ENCODE assay signal across 27 cellular contexts in the genomic region with DNA sequence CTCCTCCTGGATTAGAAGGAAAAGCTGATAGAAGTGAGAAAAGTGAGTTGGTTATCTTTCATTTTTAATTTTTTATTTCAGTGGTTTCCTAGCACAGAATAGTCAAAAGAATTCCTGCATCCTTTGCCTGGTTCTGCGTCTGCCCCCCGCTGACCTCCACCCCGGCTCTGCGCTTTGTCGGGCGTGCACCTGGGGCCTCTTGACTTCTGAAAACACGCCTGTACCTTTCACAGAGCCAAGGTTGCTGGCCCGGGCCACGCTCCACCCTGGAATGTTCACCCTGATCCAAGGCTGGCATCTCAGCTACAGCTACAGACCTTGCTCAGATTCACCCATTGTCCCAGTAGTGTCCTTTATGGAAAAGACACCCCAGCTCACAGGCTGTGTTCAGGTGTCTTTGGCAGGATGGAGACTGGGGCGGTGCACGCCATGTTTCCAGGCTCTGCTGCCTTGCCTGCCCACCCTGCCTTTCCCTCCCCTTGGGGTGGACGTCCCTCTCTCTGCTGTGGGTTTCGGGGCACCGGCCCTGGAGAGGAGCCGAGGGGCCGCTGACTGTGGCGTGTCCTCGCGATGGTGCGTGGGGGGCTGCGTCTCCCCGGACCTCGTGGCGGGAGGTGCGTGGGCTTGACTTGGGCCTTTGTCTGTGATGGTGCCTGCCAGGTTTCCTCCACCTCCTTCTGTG. TPM values are rescaled to one million over a fixed set of nuclear protein-coding genes. Genes with fewer than 3 reads are reported as not detected.
DNase-seq lines count a peak whose midpoint lies in the region; ATAC-seq, FAIRE-seq and TF ChIP-seq lines count a peak whose summit lies in the region.
"Had no signal": no experiment of that assay in that cellular context is flagged by ENCODE, and none has a peak within 500 bp of the region (broad histone marks: within the 10 kb centered on the region; RNA-seq: fewer than 3 reads in every experiment).

No MANE protein-coding gene starts in this region.

- H4K20me1 ChIP-seq in GM12878 (ENCODE audit: control insufficient read depth, insufficient read depth): no peaks in the 10 kb centered on the region

- SMC1A ChIA-PET in GM12878 (lab: Charles Lee; ENCODE audit: uncharacterized antibody, unreplicated experiment): no interaction called here

- TF ChIP-seq RAD21 in GM12878 (IDR thresholded peaks at IDR 0.05; ENCODE audit: insufficient read depth, low read depth, low read length): no peak

- H3K4me1 ChIP-seq in left ventricle myocardium inferior (no peaks in the 10 kb centered on the region), GM12878 (ENCODE audit: control insufficient read depth, insufficient read depth, low read length) (no peaks in the 10 kb centered on the region), kidney (ENCODE audit: control insufficient read depth in 1 of 2, insufficient read depth in 1 of 2, low read depth in 1 of 2, low read length in 2 of 2) (no peaks in the 10 kb centered on the region), upper lobe of right lung (no peaks in the 10 kb centered on the region)

- no peak overlapping the region for H3K4me2 ChIP-seq in GM12878 (ENCODE audit: control insufficient read depth, insufficient read depth)
- H3K4me2 ChIP-seq: KMS-11 had no signal

- H3K36me3 ChIP-seq in left ventricle myocardium inferior (peaks cover 88% of the 10 kb centered on the region), GM12878 (ENCODE audit: control insufficient read depth in 2 of 2, insufficient read depth in 2 of 2, low read length in 1 of 2) (peaks cover 12 to 14% of the 10 kb centered on the region in 2 experiments), kidney (ENCODE audit: control insufficient read depth in 1 of 2, insufficient read depth in 2 of 2, low read length in 2 of 2) (peaks cover 8 to 14% of the 10 kb centered on the region in 2 donors), upper lobe of right lung (peaks cover 59% of the 10 kb centered on the region)

- BruUV-seq in GM12878 (replicated peaks; lab: Mats Ljungman, UMichigan): no TSS peak

- in situ Hi-C loops in GM12878 (cut with MboI): no loop called here

- H3K9me3 ChIP-seq in left ventricle myocardium inferior (replicated peaks) (no peaks in the 10 kb centered on the region), GM12878 (replicated peaks; ENCODE audit: control insufficient read depth, insufficient read depth, low read length) (no peaks in the 10 kb centered on the region), kidney (ENCODE audit: control insufficient read depth in 1 of 2, low read length in 2 of 2) (no peaks in the 10 kb centered on the region), upper lobe of right lung (no peaks in the 10 kb centered on the region)

- CTCF ChIA-PET in GM12878 (lab: Yijun Ruan, JAX): interaction anchor here (0.6 kb wide), 1 partner anchor 243 kb away, joined by 3 read pairs; no protein-coding TSS in a partner anchor

- no peak overlapping the region for H3K9ac ChIP-seq in GM12878 (ENCODE audit: control insufficient read depth, insufficient read depth, low read length)
- H3K9ac ChIP-seq in kidney (ENCODE audit: low read length in 2 of 2): no peak overlapping the region
- H3K9ac ChIP-seq: KMS-11 had no signal

- POLR2A ChIA-PET in GM12878 (lab: Charles Lee): no interaction called here

- TF ChIP-seq CTCF in left ventricle myocardium inferior (IDR thresholded peaks at IDR 0.05; ENCODE audit: borderline replicate concordance) (no peak), GM12878 (IDR thresholded peaks at IDR 0.05 in 2 of 3, conservative IDR thresholded peaks at IDR 0.05 in 1 of 3; ENCODE audit: control insufficient read depth in 2 of 3, extremely low read depth in 1 of 3, insufficient read depth in 1 of 3, low read depth in 3 of 3, low read length in 3 of 3) (no peak), kidney (IDR thresholded peaks at IDR 0.05; ENCODE audit: borderline replicate concordance, extremely low read depth, insufficient read depth) (no peak), upper lobe of right lung (IDR thresholded peaks at IDR 0.05) (no peak)

- no peak overlapping the region for H3K27ac ChIP-seq in left ventricle myocardium inferior (replicated peaks)
- no peak overlapping the region for H3K27ac ChIP-seq in GM12878 (ENCODE audit: control insufficient read depth, insufficient read depth)
- no peak overlapping the region for H3K27ac ChIP-seq in kidney (ENCODE audit: low read depth in 2 of 2, low read length in 2 of 2)
- H3K27ac ChIP-seq in upper lobe of right lung: no peak overlapping the region
- H3K27ac ChIP-seq: 22Rv1, KMS-11 had no signal

- intact Hi-C loops in Right ventricle myocardium inferior (cut with DNase I) (no loop called here), left ventricle myocardium inferior (cut with micrococcal nuclease) (no loop called here), GM12878 (cut with micrococcal nuclease; ENCODE audit: unreplicated experiment) (no loop called here), kidney (cut with DNase I) (no loop called here), upper lobe of right lung (cut with DNase I) (no loop called here)

- no peak for TF ChIP-seq EP300 in GM12878 (IDR thresholded peaks at IDR 0.05; ENCODE audit: borderline replicate concordance in 1 of 2, control insufficient read depth in 1 of 2, low read depth in 2 of 2, low read length in 2 of 2)

- DNase-seq in Right ventricle myocardium inferior (ENCODE audit: missing footprints): peak; percentile 35
- no peak for DNase-seq in left ventricle myocardium inferior
- no peak for DNase-seq in GM12878 (ENCODE audit: low read depth, low spot score)
- DNase-seq in kidney: peak; percentile 68
- no peak for DNase-seq in upper lobe of right lung
- DNase-seq in NCI-H1048 (lab: John Stamatoyannopoulos, UW): no peak
- no peak for DNase-seq in NOMO-1 treated with DMSO at 0.1 percent for 48 hours (lab: John Stamatoyannopoulos, UW; ENCODE audit: unreplicated experiment)
- DNase-seq: C1 segment of cervical spinal cord; Calu3; CD8-positive, alpha-beta memory T cell; DMS53; GDM1; HFFc6; NCI-H1105; NCI-H146; NCI-H2029 treated with DMSO at 0.1 percent for 48 hours; NCI-H2171; NCI-H345; NCI-H524 treated with DMSO at 0.1 percent for 48 hours; NCI-H82; OCI-M1; SHP77 had no signal

- H3K27me3 ChIP-seq in left ventricle myocardium inferior (ENCODE audit: low read depth): no peaks in the 10 kb centered on the region
- H3K27me3 ChIP-seq in GM12878 (replicated peaks in 1 of 2; ENCODE audit: control insufficient read depth in 2 of 2, insufficient read depth in 2 of 2, low read length in 1 of 2): no peaks in the 10 kb centered on the region
- H3K27me3 ChIP-seq in upper lobe of right lung: no peaks in the 10 kb centered on the region

- no peak for FAIRE-seq in GM12878 (lab: Jason Lieb, UNC)
- no peak for FAIRE-seq in kidney (lab: Jason Lieb, UNC)
- FAIRE-seq: H54, RCC 7860 had no signal

- 0 out of 2 replicates have a peak, but pooled peaks have one; percentile 22 for TF ChIP-seq POLR2A in GM12878 (IDR thresholded peaks at IDR 0.05; ENCODE audit: low read depth, low read length)

- ATAC-seq in Right ventricle myocardium inferior: no peak
- no peak for ATAC-seq in GM12878
- ATAC-seq in upper lobe of right lung: peak; percentile 13
- no peak for ATAC-seq in HG02763 (IDR thresholded peaks at IDR 0.05; ENCODE audit: unreplicated experiment)

- WGBS in GM12878 (ENCODE audit: insufficient coverage, insufficient replicate concordance, low lambda C conversion rate, missing lambda C conversion rate): 96% methylated on average over 13 of the region's 25 CpGs

- no peaks in the 10 kb centered on the region for H3K79me2 ChIP-seq in GM12878 (ENCODE audit: control insufficient read depth, insufficient read depth, low read length)

- no peak overlapping the region for H2AFZ ChIP-seq in GM12878 (ENCODE audit: control insufficient read depth, low read depth, low read length)

- RAD21 ChIA-PET in GM12878 (lab: Charles Lee; ENCODE audit: unreplicated experiment): no interaction called here

- H3K4me3 ChIP-seq in left ventricle myocardium inferior (no peak overlapping the region), GM12878 (no peak overlapping the region), kidney (ENCODE audit: low read length in 2 of 2) (no peak overlapping the region), upper lobe of right lung (no peak overlapping the region)

TF ChIP-seq in GM12878, 131 proteins besides CTCF, POLR2A, EP300 and RAD21 (continues in another document):
- TF ChIP-seq USF1 (IDR thresholded peaks at IDR 0.05; ENCODE audit: borderline replicate concordance, extremely low read length, insufficient read depth, low read depth, low read length): no peak

RNA-seq across cellular contexts. Expression of gene DIP2A, which starts 40.3 kb away (rescaled TPM):
- total RNA-seq in Right ventricle myocardium inferior: 23.9 TPM
- total RNA-seq in left ventricle myocardium inferior: 25.9 TPM
- 193 and 219 TPM in 2 replicates for total RNA-seq in GM12878 (2013; cell fraction: nucleolus; rRNA removed)
- total RNA-seq in GM12878 (2014; rRNA removed): 10.5 and 11.2 TPM in 2 replicates
- total RNA-seq in GM12878 (2014; rRNA removed; fragmentation: Illumina TruSeq; extraction: Trizol): 9.5 and 10.1 TPM in 2 replicates
- total RNA-seq in GM12878 (2021): 16.8 and 21.1 TPM in 2 replicates
- 9.7 TPM for polyA plus RNA-seq in GM12878 (2011; ENCODE audit: low read depth)
- polyA plus RNA-seq in GM12878 (2011; rRNA removed): 23.3 and 25.5 TPM in 2 replicates
- 15.5 and 21.6 TPM in 2 replicates for polyA plus RNA-seq in GM12878 (2011; cell fraction: cytosol; rRNA removed)
- 108 and 127 TPM in 2 replicates for polyA plus RNA-seq in GM12878 (2011; cell fraction: nucleus; rRNA removed)
- 12.8 and 17.1 TPM in 2 replicates for polyA plus RNA-seq in GM12878 (2012)
- polyA plus RNA-seq in GM12878 (2014; fragmentation: Illumina TruSeq; extraction: Trizol): 10.7 and 13.2 TPM in 2 replicates
- 1 to 10 TPM; 1.7 to 3.4 TPM for polyA plus RNA-seq in GM12878 (2014; fragmentation: Nextera tagmentation; extraction: Ambion mirVana)
- 17.0 and 20.4 TPM in 2 replicates for polyA plus RNA-seq in GM12878 (2014; rRNA removed)
- 10 to 100 TPM; 11.2 to 14.2 TPM for polyA plus RNA-seq in GM12878 (2016; fragmentation: Nextera tagmentation; extraction: Ambion mirVana)
- polyA minus RNA-seq in GM12878 (2011; rRNA and poly(A)+ RNA removed): 34.2 and 43.2 TPM in 2 replicates
- 9.0 and 11.2 TPM in 2 replicates for polyA minus RNA-seq in GM12878 (2011; cell fraction: cytosol; rRNA and poly(A)+ RNA removed)
- 48.4 and 77.5 TPM in 2 replicates for polyA minus RNA-seq in GM12878 (2011; cell fraction: nucleus; rRNA and poly(A)+ RNA removed)
- 36.5 TPM for total RNA-seq in kidney
- 8.7 TPM for polyA plus RNA-seq in kidney (ENCODE audit: insufficient read depth, low read depth, low replicate concordance)
- 35.6 TPM for total RNA-seq in upper lobe of right lung

Comparison
In these comparisons a context has a peak if more than half of its experiments do, and no peak if none do; other contexts are left out.
1. DNase-seq: peak in Right ventricle myocardium inferior (single experiment) and kidney (single experiment); none in left ventricle myocardium inferior (single experiment), GM12878 (single experiment), upper lobe of right lung (single experiment), NCI-H1048 (single experiment) and NOMO-1 treated with DMSO at 0.1 percent for 48 hours (single experiment).